Comparison of ENCODE assay signal across 11 cellular contexts in genomic region chr2:233410191-233410760, GRCh38. TPM values are rescaled to one million over a fixed set of nuclear protein-coding genes. Genes with fewer than 3 reads are reported as not detected.
DNase-seq lines count a peak whose midpoint lies in the region; ATAC-seq, FAIRE-seq and TF ChIP-seq lines count a peak whose summit lies in the region.
"Had no signal": no experiment of that assay in that cellular context is flagged by ENCODE, and none has a peak within 500 bp of the region (broad histone marks: within the 10 kb centered on the region; RNA-seq: fewer than 3 reads in every experiment).

No MANE protein-coding gene starts in this region.

- H3K27ac ChIP-seq in CD8-positive, alpha-beta T cell (ENCODE audit: low read depth, low read length) = no peak overlapping the region
- H3K27ac ChIP-seq in effector memory CD4-positive, alpha-beta T cell (ENCODE audit: insufficient read depth, low read length, poor library complexity, severe bottlenecking) = peak overlapping the region; percentile 35
- H3K27ac ChIP-seq in pancreas (peak overlapping the region in 2 of 4 donors; percentile 49 to 55), RWPE1 (no peak overlapping the region)

- no peak for ATAC-seq in CD8-positive, alpha-beta T cell
- no peak for ATAC-seq in T-cell (replicated peaks in 1 of 4)
- ATAC-seq in pancreas = peak; percentile 42 to 63 (median 56)

- peaks cover 7% of the 10 kb centered on the region for H3K36me3 ChIP-seq in CD8-positive, alpha-beta T cell (ENCODE audit: insufficient read depth, low read length)
- no peaks in the 10 kb centered on the region for H3K36me3 ChIP-seq in effector memory CD4-positive, alpha-beta T cell (ENCODE audit: control insufficient read depth, insufficient read depth, low read length)
- no peaks in the 10 kb centered on the region for H3K36me3 ChIP-seq in pancreas
- H3K36me3 ChIP-seq: esophagus muscularis mucosa had no signal

- intact Hi-C loops in CD8-positive, alpha-beta T cell (cut with DNase I, micrococcal nuclease) = loop anchor here in 1 of 2 experiments (10.0 kb wide), 1 partner anchor 1085 kb away; the partner anchor contains the start of gene ARL4C
- intact Hi-C loops in pancreas (cut with DNase I) = no loop called here
- intact Hi-C loops in posterior cingulate gyrus (cut with DNase I) = no loop called here

- peak overlapping the region; percentile 58 for H3K4me3 Mint-ChIP-seq in CD8-positive, alpha-beta T cell
- peak overlapping the region; percentile 19 to 56 (median 41) for H3K4me3 Mint-ChIP-seq in T-cell

- no peaks in the 10 kb centered on the region for H3K27me3 ChIP-seq in CD8-positive, alpha-beta T cell (ENCODE audit: insufficient read depth, low read length)
- H3K27me3 ChIP-seq in effector memory CD4-positive, alpha-beta T cell (replicated peaks; ENCODE audit: control insufficient read depth, insufficient read depth, low read length, poor library complexity, severe bottlenecking) = no peaks in the 10 kb centered on the region
- H3K27me3 ChIP-seq in pancreas = no peaks in the 10 kb centered on the region
- H3K27me3 ChIP-seq: esophagus muscularis mucosa had no signal

- WGBS in pancreas, 2 donors = 33 to 52% methylated on average over 5 of the region's 5 CpGs

- peak overlapping the region; percentile 9 for H3K4me3 ChIP-seq in CD8-positive, alpha-beta T cell (ENCODE audit: low read depth, low read length)
- H3K4me3 ChIP-seq in effector memory CD4-positive, alpha-beta T cell (ENCODE audit: insufficient read depth, low read depth, low read length, poor library complexity, severe bottlenecking) = no peak overlapping the region
- no peak overlapping the region for H3K4me3 ChIP-seq in pancreas
- H3K4me3 ChIP-seq: esophagus muscularis mucosa had no signal

- no peaks in the 10 kb centered on the region for H3K9me3 ChIP-seq in CD8-positive, alpha-beta T cell (ENCODE audit: low read length)
- no peaks in the 10 kb centered on the region for H3K9me3 ChIP-seq in effector memory CD4-positive, alpha-beta T cell (ENCODE audit: control insufficient read depth, low read length)
- no peaks in the 10 kb centered on the region for H3K9me3 ChIP-seq in pancreas

- POLR2A ChIA-PET in CD8-positive, alpha-beta T cell (lab: Charles Lee) = interaction anchor here (0.7 to 1.7 kb wide), 6 partner anchors 9 to 52 kb away, joined by 3 to 16 read pairs (median 4); no protein-coding TSS in a partner anchor
- POLR2A ChIA-PET in T-cell (lab: Charles Lee) = no interaction called here
- POLR2A ChIA-PET in RWPE1 (lab: Yijun Ruan, JAX; ENCODE audit: low non-redundant PET) = interaction anchor here (0.5 kb wide), 1 partner anchor 114 kb away, joined by 5 read pairs; no protein-coding TSS in a partner anchor

- CTCF ChIA-PET in CD8-positive, alpha-beta T cell (lab: Charles Lee) = interaction anchor here (0.7 to 20.8 kb wide), 4 partner anchors 20 to 159 kb away, joined by 3 to 847 read pairs (median 3); no protein-coding TSS in a partner anchor
- CTCF ChIA-PET in T-cell (lab: Charles Lee) (interaction anchor here in 1 of 2 donors (0.8 to 1.4 kb wide), 3 partner anchors 9 to 33 kb away, joined by 3 to 6 read pairs (median 3); no protein-coding TSS in a partner anchor), RWPE1 (lab: Yijun Ruan, JAX) (no interaction called here)

- no peak for FAIRE-seq in pancreas (lab: Jason Lieb, UNC)

- DNase-seq in CD8-positive, alpha-beta T cell = no peak
- DNase-seq in T-cell (no peak), pancreas (peak in 2 of 6 donors; percentile 33 to 34), DMS153 treated with DMSO at 0.1 percent for 48 hours (lab: John Stamatoyannopoulos, UW; ENCODE audit: unreplicated experiment) (no peak), RWPE1 (ENCODE audit: low spot score) (no peak), posterior cingulate gyrus (no peak)
- DNase-seq in effector memory CD4-positive, alpha-beta T cell = no peak
- DNase-seq: midbrain, NCI-H2029, substantia nigra had no signal

- peaks cover 35% of the 10 kb centered on the region for H3K36me3 Mint-ChIP-seq in CD8-positive, alpha-beta T cell
- peaks cover 14% of the 10 kb centered on the region for H3K36me3 Mint-ChIP-seq in T-cell

- H3K4me1 ChIP-seq in CD8-positive, alpha-beta T cell (ENCODE audit: insufficient read depth, low read length) = peaks cover 76% of the 10 kb centered on the region
- peaks cover 45% of the 10 kb centered on the region for H3K4me1 ChIP-seq in effector memory CD4-positive, alpha-beta T cell (ENCODE audit: control insufficient read depth, insufficient read depth, low read length, poor library complexity, severe bottlenecking)
- peaks cover 19 to 38% (median 24%) of the 10 kb centered on the region in 3 donors for H3K4me1 ChIP-seq in pancreas

- peaks cover 8% of the 10 kb centered on the region for H3K9me3 Mint-ChIP-seq in CD8-positive, alpha-beta T cell
- H3K9me3 Mint-ChIP-seq in T-cell = no peaks in the 10 kb centered on the region

- H3K4me1 Mint-ChIP-seq in CD8-positive, alpha-beta T cell (ENCODE audit: low read depth) = peaks cover 91% of the 10 kb centered on the region
- peaks cover 88 to 93% (median 88%) of the 10 kb centered on the region in 3 donors for H3K4me1 Mint-ChIP-seq in T-cell

- H3K27me3 Mint-ChIP-seq in CD8-positive, alpha-beta T cell (ENCODE audit: low read depth) = no peaks in the 10 kb centered on the region
- H3K27me3 Mint-ChIP-seq in T-cell = no peaks in the 10 kb centered on the region

- TF ChIP-seq CTCF in CD8-positive, alpha-beta T cell (IDR thresholded peaks at IDR 0.05) = no peak
- TF ChIP-seq CTCF in pancreas (IDR thresholded peaks at IDR 0.05) = no peak
- no peak for TF ChIP-seq CTCF in RWPE1 (conservative IDR thresholded peaks at IDR 0.05; ENCODE audit: low read depth)

- peak overlapping the region; percentile 77 for H3K27ac Mint-ChIP-seq in CD8-positive, alpha-beta T cell
- H3K27ac Mint-ChIP-seq in T-cell = peak overlapping the region; percentile 88 to 92

RNA-seq across cellular contexts. Expression of gene DGKD, which starts 56.0 kb away (rescaled TPM):
- total RNA-seq in CD8-positive, alpha-beta T cell = 100 to 1,000 TPM; 209 to 244 TPM
- total RNA-seq in T-cell = 100 to 1,000 TPM; 143 to 254 (median 163) TPM
- 10 to 100 TPM in 1 of 6 donors, 1 to 10 TPM in 5; 6.7 to 16.3 (median 8.9) TPM for total RNA-seq in pancreas
- 10 to 100 TPM in 1 of 2 donors, 1 to 10 TPM in 1; 8.9 to 12.4 TPM for polyA plus RNA-seq in pancreas

Comparison
In these comparisons a context has a peak if more than half of its experiments do, and no peak if none do; other contexts are left out.
1. ATAC-seq: peak in pancreas (4 of 4); none in CD8-positive, alpha-beta T cell (single experiment) and T-cell (0 of 4).
2. RNA of gene DGKD, which starts 56.0 kb away (total RNA-seq): 209 to 244 TPM in CD8-positive, alpha-beta T cell and 143 to 254 TPM in T-cell; 6.7 to 16.3 TPM in pancreas; every median in the first group is over 4 times any median in the second.
3. POLR2A ChIA-PET loops: an anchor here in CD8-positive, alpha-beta T cell (0.7 to 1.7 kb wide) and RWPE1 (0.5 kb wide); none called in T-cell.